In the genomic region with DNA sequence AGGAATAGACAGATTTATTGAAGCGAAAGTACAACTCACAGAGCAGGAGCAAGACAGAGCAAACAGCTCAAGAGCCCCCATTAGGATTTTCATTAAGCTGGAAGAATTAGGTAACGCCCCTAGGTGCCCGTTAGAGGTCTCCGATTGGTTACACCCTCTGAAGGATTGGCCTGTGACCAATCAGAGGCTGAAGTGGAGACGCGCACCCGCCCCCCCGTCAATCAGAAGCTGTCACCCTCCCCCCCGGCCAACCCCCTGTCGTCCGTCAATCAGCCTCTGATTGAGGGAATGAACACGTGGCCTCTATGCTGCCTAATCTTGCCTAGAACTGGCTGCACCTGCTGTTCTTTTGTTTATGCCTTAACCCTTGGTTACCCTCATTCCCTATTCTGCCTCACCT, we compare ENCODE assay signal across 8 cellular contexts. TPM values are rescaled to one million over a fixed set of nuclear protein-coding genes. Genes with fewer than 3 reads are reported as not detected.
DNase-seq lines count a peak whose midpoint lies in the region; ATAC-seq and TF ChIP-seq lines count a peak whose summit lies in the region.
"Not testable (repeated sequence)": the region's sequence is repeated elsewhere in the genome, so short reads cannot be mapped to it uniquely, and the experiment has no call there.

No MANE protein-coding gene starts in this region.

- H3K9me3 ChIP-seq in CD4-positive, alpha-beta T cell (ENCODE audit: control insufficient read depth, low read length), result not testable (repeated sequence)

- H2BK120ac ChIP-seq in mesendoderm (ENCODE audit: low read depth, low read length), result not testable (repeated sequence)

- H2AK5ac ChIP-seq in mesendoderm (ENCODE audit: low read length), result not testable (repeated sequence)

- intact Hi-C loops in CD4-positive, alpha-beta T cell (cut with DNase I, micrococcal nuclease), result not testable (repeated sequence)
- intact Hi-C loops in activated T-helper 1 cell treated with anti-CD3 and anti-CD28 coated beads, Interleukin-12 subunit alpha, Interleukin-12 subunit beta, Interleukin-2, Interleukin-4 antibody, amounts not matched to agents 30 ng/mL and 10 ng/mL and 1 ng/mL, durations not matched to agents 14 hours and 24 hours and 36 hours (cut with micrococcal nuclease), result loop anchor here (5.0 kb wide), 1 partner anchor 100 kb away; no protein-coding TSS in a partner anchor

- H3K9ac ChIP-seq in mesendoderm (ENCODE audit: low read length), result not testable (repeated sequence)

- CTCF ChIA-PET in CD4-positive, alpha-beta T cell (lab: Charles Lee); HEK293T (lab: Yijun Ruan, JAX); T-cell (lab: Charles Lee): not testable (repeated sequence)

- not testable (repeated sequence) for H3K36me3 ChIP-seq in mesendoderm (ENCODE audit: control insufficient read depth, insufficient read depth, low read length)

- not testable (repeated sequence) for H3K4me1 Mint-ChIP-seq in CD4-positive, alpha-beta T cell (ENCODE audit: low read depth); activated T-helper 1 cell treated with anti-CD3 and anti-CD28 coated beads, Interleukin-12 subunit alpha, Interleukin-12 subunit beta, Interleukin-2, Interleukin-4 antibody, amounts not matched to agents 30 ng/mL and 10 ng/mL and 1 ng/mL, durations not matched to agents 14 hours and 24 hours and 36 hours (ENCODE audit: low read depth)
- peaks cover 0 to 12% (median 10%) of the 10 kb centered on the region in 3 donors for H3K4me1 Mint-ChIP-seq in T-cell

- H2BK5ac ChIP-seq in mesendoderm (ENCODE audit: low read length), result not testable (repeated sequence)

- H3K4me1 ChIP-seq in mesendoderm (ENCODE audit: control insufficient read depth, low read depth, low read length), result not testable (repeated sequence)

- not testable (repeated sequence) for H3K79me2 ChIP-seq in mesendoderm (ENCODE audit: control insufficient read depth, insufficient read depth, low read length)

- not testable (repeated sequence) for TF ChIP-seq CTCF in CD4-positive, alpha-beta T cell (IDR thresholded peaks at IDR 0.05)

- H4K5ac ChIP-seq in mesendoderm (ENCODE audit: low read length), result not testable (repeated sequence)

- H3K4me2 ChIP-seq in mesendoderm (ENCODE audit: low read length), result not testable (repeated sequence)

- POLR2A ChIA-PET in CD4-positive, alpha-beta T cell (lab: Charles Lee); HEK293T (lab: Yijun Ruan, JAX); T-cell (lab: Charles Lee): not testable (repeated sequence)

- H3K27me3 ChIP-seq in CD4-positive, alpha-beta T cell (ENCODE audit: control insufficient read depth, insufficient read depth, low read length); mesendoderm (ENCODE audit: insufficient read depth, low read length, poor library complexity): not testable (repeated sequence)

- H2BK15ac ChIP-seq in mesendoderm (replicated peaks; ENCODE audit: low read depth), result not testable (repeated sequence)

- not testable (repeated sequence) for H3K27me3 Mint-ChIP-seq in CD4-positive, alpha-beta T cell; T-cell
- peaks cover 13% of the 10 kb centered on the region for H3K27me3 Mint-ChIP-seq in activated T-helper 1 cell treated with anti-CD3 and anti-CD28 coated beads, Interleukin-12 subunit alpha, Interleukin-12 subunit beta, Interleukin-2, Interleukin-4 antibody, amounts not matched to agents 30 ng/mL and 10 ng/mL and 1 ng/mL, durations not matched to agents 14 hours and 24 hours and 36 hours (ENCODE audit: insufficient read depth)

- H3K18ac ChIP-seq in mesendoderm (ENCODE audit: low read length), result not testable (repeated sequence)

- H3K56ac ChIP-seq in mesendoderm (ENCODE audit: low read length), result not testable (repeated sequence)

- H3K9me3 Mint-ChIP-seq in CD4-positive, alpha-beta T cell; T-cell; activated T-helper 1 cell treated with anti-CD3 and anti-CD28 coated beads, Interleukin-12 subunit alpha, Interleukin-12 subunit beta, Interleukin-2, Interleukin-4 antibody, amounts not matched to agents 30 ng/mL and 10 ng/mL and 1 ng/mL, durations not matched to agents 14 hours and 24 hours and 36 hours: not testable (repeated sequence)

- not testable (repeated sequence) for ATAC-seq in CD4-positive, alpha-beta T cell (ENCODE audit: poor library complexity); T-cell (replicated peaks in 1 of 4)

- not testable (repeated sequence) for H3K79me1 ChIP-seq in mesendoderm (ENCODE audit: low read length)

- not testable (repeated sequence) for DNase-seq in CD4-positive, alpha-beta T cell; HEK293T (ENCODE audit: extremely low spot score); T-cell; activated T-helper 1 cell treated with anti-CD3 and anti-CD28 coated beads, Interleukin-12 subunit alpha, Interleukin-12 subunit beta, Interleukin-2, Interleukin-4 antibody, amounts not matched to agents 30 ng/mL and 10 ng/mL and 1 ng/mL, durations not matched to agents 14 hours and 24 hours and 36 hours (ENCODE audit: low spot score)
- DNase-seq in NCI-H2107 treated with DMSO at 0.1 percent for 48 hours (lab: John Stamatoyannopoulos, UW; ENCODE audit: unreplicated experiment) (peak; percentile 19), dermis blood vessel endothelial cell (peak; percentile 2), mesendoderm (peak; percentile 34), putamen (ENCODE audit: low spot score) (peak; percentile 17)

- peak overlapping the region; percentile 76 for H3K4me3 Mint-ChIP-seq in CD4-positive, alpha-beta T cell
- peak overlapping the region; percentile 49 to 70 (median 59) for H3K4me3 Mint-ChIP-seq in T-cell
- peak overlapping the region; percentile 56 for H3K4me3 Mint-ChIP-seq in activated T-helper 1 cell treated with anti-CD3 and anti-CD28 coated beads, Interleukin-12 subunit alpha, Interleukin-12 subunit beta, Interleukin-2, Interleukin-4 antibody, amounts not matched to agents 30 ng/mL and 10 ng/mL and 1 ng/mL, durations not matched to agents 14 hours and 24 hours and 36 hours

- not testable (repeated sequence) for H3K36me3 Mint-ChIP-seq in CD4-positive, alpha-beta T cell (ENCODE audit: low read depth); T-cell; activated T-helper 1 cell treated with anti-CD3 and anti-CD28 coated beads, Interleukin-12 subunit alpha, Interleukin-12 subunit beta, Interleukin-2, Interleukin-4 antibody, amounts not matched to agents 30 ng/mL and 10 ng/mL and 1 ng/mL, durations not matched to agents 14 hours and 24 hours and 36 hours (ENCODE audit: low read depth)

- not testable (repeated sequence) for H3K27ac Mint-ChIP-seq in CD4-positive, alpha-beta T cell; activated T-helper 1 cell treated with anti-CD3 and anti-CD28 coated beads, Interleukin-12 subunit alpha, Interleukin-12 subunit beta, Interleukin-2, Interleukin-4 antibody, amounts not matched to agents 30 ng/mL and 10 ng/mL and 1 ng/mL, durations not matched to agents 14 hours and 24 hours and 36 hours
- peak overlapping the region; percentile 22 to 43 for H3K27ac Mint-ChIP-seq in T-cell

- WGBS in mesendoderm (ENCODE audit: extremely low coverage, insufficient coverage, low lambda C conversion rate), result no CpG with 5 or more reads among the region's 12 CpGs

- not testable (repeated sequence) for H3K4me3 ChIP-seq in mesendoderm (ENCODE audit: low read length)

- H4K8ac ChIP-seq in mesendoderm (ENCODE audit: low read depth, low read length), result not testable (repeated sequence)

- not testable (repeated sequence) for H3K4ac ChIP-seq in mesendoderm (ENCODE audit: low read depth, low read length)

- not testable (repeated sequence) for H3K23ac ChIP-seq in mesendoderm (ENCODE audit: low read length)

- H3K27ac ChIP-seq in CD4-positive, alpha-beta T cell (ENCODE audit: low read depth, low read length); mesendoderm (ENCODE audit: low read depth, low read length): not testable (repeated sequence)

TF ChIP-seq in HEK293T, 16 proteins besides CTCF, POLR2A, EP300 and RAD21:
- TF ChIP-seq, protein P1, sequence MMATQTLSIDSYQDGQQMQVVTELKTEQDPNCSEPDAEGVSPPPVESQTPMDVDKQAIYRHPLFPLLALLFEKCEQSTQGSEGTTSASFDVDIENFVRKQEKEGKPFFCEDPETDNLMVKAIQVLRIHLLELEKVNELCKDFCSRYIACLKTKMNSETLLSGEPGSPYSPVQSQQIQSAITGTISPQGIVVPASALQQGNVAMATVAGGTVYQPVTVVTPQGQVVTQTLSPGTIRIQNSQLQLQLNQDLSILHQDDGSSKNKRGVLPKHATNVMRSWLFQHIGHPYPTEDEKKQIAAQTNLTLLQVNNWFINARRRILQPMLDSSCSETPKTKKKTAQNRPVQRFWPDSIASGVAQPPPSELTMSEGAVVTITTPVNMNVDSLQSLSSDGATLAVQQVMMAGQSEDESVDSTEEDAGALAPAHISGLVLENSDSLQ (IDR thresholded peaks at IDR 0.05), result peak; percentile 70

RNA-seq across cellular contexts. Expression of a gene that starts 1.1 kb away (rescaled TPM):
- total RNA-seq in CD4-positive, alpha-beta T cell, result 10 to 100 TPM; 73.5 to 84.5 TPM
- total RNA-seq in T-cell, result 10 to 100 TPM; 60.1 to 95.5 (median 85.1) TPM
- total RNA-seq in activated T-helper 1 cell treated with anti-CD3 and anti-CD28 coated beads, Interleukin-12 subunit alpha, Interleukin-12 subunit beta, Interleukin-2, Interleukin-4 antibody, amounts not matched to agents 30 ng/mL and 10 ng/mL and 1 ng/mL, durations not matched to agents 14 hours and 24 hours and 36 hours, result 78.5 and 94.8 TPM in 2 replicates
- total RNA-seq in dermis blood vessel endothelial cell, result 55.8 and 57.0 TPM in 2 replicates
- 15.6 TPM for polyA plus RNA-seq in mesendoderm (2013, experiment 1 of 2)
- 15.7 TPM for polyA plus RNA-seq in mesendoderm (2013, experiment 2 of 2)
